Comparison of ENCODE assay signal across 20 cellular contexts in the genomic region with DNA sequence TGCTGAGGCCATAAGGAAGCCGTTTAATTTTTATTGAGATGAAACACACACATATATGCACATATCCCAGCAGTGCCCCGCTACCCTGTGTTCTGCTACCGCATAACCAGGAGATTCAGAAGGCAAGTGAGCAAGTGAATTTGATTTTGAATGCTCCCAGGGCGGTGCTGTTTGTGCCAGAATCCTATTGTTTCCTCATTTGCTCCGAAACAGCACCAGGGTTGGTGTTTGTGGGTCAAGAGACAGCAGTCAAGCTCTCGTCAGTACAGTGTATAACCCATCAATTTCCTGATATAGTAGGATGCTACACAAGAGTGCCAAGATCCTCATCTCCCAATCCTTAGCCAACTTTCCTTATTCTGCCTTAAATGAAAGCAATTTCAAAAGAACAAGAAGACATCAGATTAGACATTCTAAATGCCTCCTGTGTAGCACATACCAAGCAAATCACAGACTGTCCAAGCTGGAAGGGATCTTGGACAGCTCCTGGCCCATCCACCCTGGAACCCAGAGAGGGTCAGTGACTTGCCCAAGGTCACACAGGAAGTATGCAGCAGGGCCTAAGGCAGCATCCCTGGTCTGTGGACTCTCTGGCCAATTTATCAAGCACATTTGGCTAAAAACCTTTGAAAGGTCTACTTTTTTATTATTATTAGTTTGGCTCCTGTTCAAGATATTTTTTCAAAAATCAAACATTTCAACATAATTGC. TPM values are rescaled to one million over a fixed set of nuclear protein-coding genes. Genes with fewer than 3 reads are reported as not detected.
DNase-seq lines count a peak whose midpoint lies in the region; ATAC-seq, FAIRE-seq and TF ChIP-seq lines count a peak whose summit lies in the region.
"Had no signal": no experiment of that assay in that cellular context is flagged by ENCODE, and none has a peak within 500 bp of the region (broad histone marks: within the 10 kb centered on the region; RNA-seq: fewer than 3 reads in every experiment).

No MANE protein-coding gene starts in this region.

- H3K27me3 Mint-ChIP-seq in neural crest cell (ENCODE audit: low read depth), result peaks cover 36% of the 10 kb centered on the region
- H3K27me3 Mint-ChIP-seq: IgD-negative memory B cell had no signal

- H3K4me3 Mint-ChIP-seq in neural crest cell, result peak overlapping the region; percentile 15
- H3K4me3 Mint-ChIP-seq: T-cell had no signal

- intact Hi-C loops in HepG2 (cut with micrococcal nuclease; ENCODE audit: unreplicated experiment) (no loop called here), right lobe of liver (cut with DNase I) (loop anchor here in 1 of 2 donors (10.0 kb wide), 1 partner anchor 154 kb away; the partner anchor contains the start of gene TEX53), dorsolateral prefrontal cortex (cut with DNase I) (no loop called here), transverse colon (cut with DNase I; ENCODE audit: low total_unique reads) (loop anchor here (10.0 kb wide), 1 partner anchor 84 kb away; the partner anchor contains the start of gene ATP6V1G1)

- CTCF ChIA-PET in HepG2 (lab: Yijun Ruan, JAX; ENCODE audit: low intra/inter-chr PET ratio, low total read pairs), result no interaction called here

- H3K4me3 ChIP-seq in HepG2 (replicated peaks in 1 of 3; ENCODE audit: insufficient read depth in 1 of 3, low read depth in 2 of 3, low read length in 3 of 3), result no peak overlapping the region
- no peak overlapping the region for H3K4me3 ChIP-seq in right lobe of liver
- H3K4me3 ChIP-seq in dorsolateral prefrontal cortex, result peak overlapping the region in 54 of 59 donors; percentile 1 to 87 (median 35)
- no peak overlapping the region for H3K4me3 ChIP-seq in transverse colon
- H3K4me3 ChIP-seq: upper lobe of left lung had no signal

- H3K9me3 ChIP-seq in HepG2 (ENCODE audit: low read length) (no peaks in the 10 kb centered on the region), right lobe of liver (no peaks in the 10 kb centered on the region), transverse colon (no peaks in the 10 kb centered on the region)
- H3K9me3 ChIP-seq: Caco-2, gastroesophageal sphincter, upper lobe of left lung had no signal

- no peak overlapping the region for H3K27ac Mint-ChIP-seq in neural crest cell (ENCODE audit: unreplicated experiment)

- ATAC-seq in HepG2 (no peak), right lobe of liver (no peak), HG03439 (IDR thresholded peaks at IDR 0.05; ENCODE audit: unreplicated experiment) (no peak), HG03280 (IDR thresholded peaks at IDR 0.05; ENCODE audit: unreplicated experiment) (no peak)
- ATAC-seq: gastroesophageal sphincter, left colon, T-cell had no signal

- H3K4me2 ChIP-seq in HepG2 (ENCODE audit: low read depth, low read length), result peak overlapping the region; percentile 99

- POLR2A ChIA-PET in HepG2 (lab: Yijun Ruan, JAX), result interaction anchor here (1.9 to 3.4 kb wide), 2 partner anchors 87 to 95 kb away, joined by 4 to 32 read pairs; partner anchors contain the start of gene ATP6V1G1

- H3K79me2 ChIP-seq in HepG2 (ENCODE audit: insufficient read depth, low read length), result no peaks in the 10 kb centered on the region

- DNase-seq in HepG2 (ENCODE audit: low spot score) (no peak), right lobe of liver (no peak), dorsolateral prefrontal cortex (no peak), neural crest cell (ENCODE audit: low read depth, low spot score) (no peak), foreskin melanocyte (no peak), transverse colon (no peak)
- DNase-seq: activated gamma-delta T cell; Caco-2; left colon; MV-4-11; NCI-H510A; stimulated activated naive CD4-positive, alpha-beta T cell treated with Interleukin-2 at 50 U/mL for 16 hours; T-cell; upper lobe of left lung had no signal

- H3K36me3 ChIP-seq in HepG2 (replicated peaks in 1 of 2; ENCODE audit: control insufficient read depth in 1 of 2, insufficient read depth in 2 of 2, low read length in 2 of 2), result no peaks in the 10 kb centered on the region
- H3K36me3 ChIP-seq in right lobe of liver, result no peaks in the 10 kb centered on the region
- no peaks in the 10 kb centered on the region for H3K36me3 ChIP-seq in transverse colon
- H3K36me3 ChIP-seq: gastroesophageal sphincter, upper lobe of left lung had no signal

- H3K9ac ChIP-seq in HepG2 (ENCODE audit: insufficient read depth, low read depth, low read length), result no peak overlapping the region

- in situ Hi-C loops in HepG2 (cut with HindIII; ENCODE audit: extremely low pct_ligation_motif_present, low pct_unique_long_range_greater_than_20kb) (loop anchor here (10.0 kb wide), 1 partner anchor 96 kb away; no protein-coding TSS in a partner anchor), transverse colon (cut with MboI; ENCODE audit: low pct_ligation_motif_present in 1 of 4, low pct_unique_long_range_greater_than_20kb in 1 of 4, low sequenced_read_pairs in 3 of 4) (loop anchor here in 1 of 4 donors (10.0 kb wide), 1 partner anchor 96 kb away; no protein-coding TSS in a partner anchor)

- no peak for TF ChIP-seq EP300 in HepG2 (IDR thresholded peaks at IDR 0.05; ENCODE audit: low read depth in 2 of 2, low read length in 2 of 2)
- TF ChIP-seq EP300 in HepG2 (CRISPR knock-in tag; IDR thresholded peaks at IDR 0.05; ENCODE audit: borderline replicate concordance), result no peak
- no peak for TF ChIP-seq EP300 in transverse colon (IDR thresholded peaks at IDR 0.05; ENCODE audit: low read depth)

- H3K9me3 Mint-ChIP-seq in neural crest cell, result no peaks in the 10 kb centered on the region
- H3K9me3 Mint-ChIP-seq: IgD-negative memory B cell, T-cell had no signal

- H3K27me3 ChIP-seq in HepG2 (ENCODE audit: control insufficient read depth in 1 of 2, insufficient read depth in 2 of 2, low read length in 2 of 2), result peaks cover 0 to 1% of the 10 kb centered on the region in 2 experiments; a peak in 1 of 5 replicates
- H3K27me3 ChIP-seq in right lobe of liver, result no peaks in the 10 kb centered on the region
- H3K27me3 ChIP-seq in dorsolateral prefrontal cortex, result peaks cover 0 to 16% (median 0%) of the 10 kb centered on the region in 45 donors
- H3K27me3 ChIP-seq in transverse colon, result no peaks in the 10 kb centered on the region
- H3K27me3 ChIP-seq: gastroesophageal sphincter had no signal

- no peaks in the 10 kb centered on the region for H3K36me3 Mint-ChIP-seq in neural crest cell (ENCODE audit: low read depth)
- H3K36me3 Mint-ChIP-seq: IgD-negative memory B cell, T-cell had no signal

- no TSS peak for BruUV-seq in HepG2 (replicated peaks; lab: Mats Ljungman, UMichigan)

- no peak overlapping the region for H2AFZ ChIP-seq in HepG2 (ENCODE audit: low read length)

- WGBS in HepG2 (ENCODE audit: low lambda C conversion rate), result 96% methylated on average over 6 of the region's 6 CpGs
- 89% methylated on average over 6 of the region's 6 CpGs for WGBS in right lobe of liver (ENCODE audit: insufficient coverage, low coverage, low lambda C conversion rate, missing lambda C conversion rate)
- 33 to 85% methylated on average over 1 to 6 of the region's 6 CpGs for WGBS in transverse colon (ENCODE audit: low coverage in 1 of 2), 2 donors

- H3K4me1 Mint-ChIP-seq in neural crest cell, result peaks cover 45% of the 10 kb centered on the region

- no peak for TF ChIP-seq RAD21 in HepG2 (CRISPR knock-in tag; IDR thresholded peaks at IDR 0.05)

- no peaks in the 10 kb centered on the region for H4K20me1 ChIP-seq in HepG2 (ENCODE audit: insufficient read depth, low read length)

- no peak for TF ChIP-seq CTCF in HepG2 (CRISPR knock-in tag; IDR thresholded peaks at IDR 0.05)
- TF ChIP-seq CTCF in right lobe of liver (IDR thresholded peaks at IDR 0.05), result no peak
- no peak for TF ChIP-seq CTCF in dorsolateral prefrontal cortex (IDR thresholded peaks at IDR 0.05 in 54 of 56, conservative IDR thresholded peaks at IDR 0.05 in 2 of 56; ENCODE audit: low read depth in 1 of 56, partially characterized antibody in 56 of 56)
- TF ChIP-seq CTCF in neural crest cell (conservative IDR thresholded peaks at IDR 0.05), result no peak
- TF ChIP-seq CTCF in transverse colon (IDR thresholded peaks at IDR 0.05), result no peak

- no peak overlapping the region for H3K27ac ChIP-seq in HepG2 (ENCODE audit: extremely low read length, insufficient read depth, low read length)
- no peak overlapping the region for H3K27ac ChIP-seq in right lobe of liver
- H3K27ac ChIP-seq in dorsolateral prefrontal cortex, result peak overlapping the region; percentile 73 to 98 (median 92)
- peak overlapping the region in 1 of 4 donors; percentile 76 for H3K27ac ChIP-seq in transverse colon
- H3K27ac ChIP-seq: HL-60, upper lobe of left lung had no signal

- TF ChIP-seq POLR2A in HepG2 (IDR thresholded peaks at IDR 0.05; ENCODE audit: insufficient read depth in 1 of 2, low read depth in 2 of 2, low read length in 2 of 2) (no peak), right lobe of liver (IDR thresholded peaks at IDR 0.05) (no peak), transverse colon (IDR thresholded peaks at IDR 0.05) (no peak)

- FAIRE-seq in HepG2 (lab: Jason Lieb, UNC), result no peak
- FAIRE-seq: A204.1 had no signal

- H3K4me1 ChIP-seq in HepG2 (ENCODE audit: insufficient read depth, low read length), result peaks cover 34% of the 10 kb centered on the region
- H3K4me1 ChIP-seq in right lobe of liver, result peaks cover 0 to 4% (median 0%) of the 10 kb centered on the region in 4 donors
- peaks cover 5 to 22% (median 15%) of the 10 kb centered on the region in 4 donors for H3K4me1 ChIP-seq in transverse colon

RNA-seq across cellular contexts. Expression of gene WHRN, which starts 4.5 kb away (rescaled TPM):
- 1.8 and 2.3 TPM in 2 replicates for total RNA-seq in HepG2 (2016; rRNA removed; fragmentation: Illumina TruSeq; extraction: Trizol)
- 0.51 and 0.97 TPM in 2 replicates for total RNA-seq in HepG2 (2016; cell fraction: cytosol; rRNA removed; fragmentation: Illumina TruSeq; extraction: Trizol; ENCODE audit: low read depth)
- 1.1 and 2.7 TPM in 2 replicates for total RNA-seq in HepG2 (2016; cell fraction: insoluble cytoplasmic fraction; rRNA removed; fragmentation: Illumina TruSeq; extraction: Trizol)
- total RNA-seq in HepG2 (2016; cell fraction: membrane; rRNA removed; fragmentation: Illumina TruSeq; extraction: Trizol), result 1.5 and 2.5 TPM in 2 replicates
- 6.3 and 6.6 TPM in 2 replicates for total RNA-seq in HepG2 (2016; cell fraction: nucleus; rRNA removed; fragmentation: Illumina TruSeq; extraction: Trizol)
- 5.3 and 5.8 TPM in 2 replicates for polyA plus RNA-seq in HepG2 (2011; rRNA removed)
- polyA plus RNA-seq in HepG2 (2011; cell fraction: cytosol; rRNA removed), result 1.8 and 2.4 TPM in 2 replicates
- 43.6 and 56.3 TPM in 2 replicates for polyA plus RNA-seq in HepG2 (2011; cell fraction: nucleus; rRNA removed)
- polyA plus RNA-seq in HepG2 (2012), result 4.9 and 5.7 TPM in 2 replicates
- 0.68 and 0.91 TPM in 2 replicates for polyA plus RNA-seq in HepG2 (2016; cell fraction: cytosol; fragmentation: Illumina TruSeq; extraction: Trizol; ENCODE audit: low read depth)
- 2.5 and 3.9 TPM in 2 replicates for polyA plus RNA-seq in HepG2 (2016; cell fraction: insoluble cytoplasmic fraction; fragmentation: Illumina TruSeq; extraction: Trizol; ENCODE audit: low read depth)
- polyA plus RNA-seq in HepG2 (2016; cell fraction: membrane; fragmentation: Illumina TruSeq; extraction: Trizol; ENCODE audit: low read depth), result 1.9 and 2.8 TPM in 2 replicates
- 15.3 TPM in 2 replicates for polyA plus RNA-seq in HepG2 (2016; cell fraction: nucleus; fragmentation: Illumina TruSeq; extraction: Trizol; ENCODE audit: insufficient read depth, low read depth)
- polyA minus RNA-seq in HepG2 (2011; rRNA and poly(A)+ RNA removed; ENCODE audit: low replicate concordance), result 3.2 and 4.6 TPM in 2 replicates
- 1.2 and 2.5 TPM in 2 replicates for polyA minus RNA-seq in HepG2 (2011; cell fraction: cytosol; rRNA and poly(A)+ RNA removed)
- polyA minus RNA-seq in HepG2 (2011; cell fraction: nucleus; rRNA and poly(A)+ RNA removed), result 9.1 and 12.0 TPM in 2 replicates
- 1 to 10 TPM; 2.1 to 3.7 (median 2.7) TPM for total RNA-seq in right lobe of liver
- 100 to 1,000 TPM in 2 of 120 experiments, 10 to 100 TPM in 117, 1 to 10 TPM in 1; 8.2 to 129 (median 33.9) TPM for total RNA-seq in dorsolateral prefrontal cortex
- total RNA-seq in neural crest cell, result 8.9 and 9.5 TPM in 2 replicates
- total RNA-seq in transverse colon, result 10 to 100 TPM in 2 of 4 donors, 1 to 10 TPM in 2; 5.4 to 23.6 (median 8.5) TPM

Comparison
In these comparisons a context has a peak if more than half of its experiments do, and no peak if none do; other contexts are left out.
1. H3K27ac ChIP-seq: peak in dorsolateral prefrontal cortex (59 of 59); none in HepG2 (single experiment) and right lobe of liver (0 of 3).
2. H3K4me3 ChIP-seq: peak in dorsolateral prefrontal cortex (54 of 59); none in HepG2 (0 of 3), right lobe of liver (0 of 3) and transverse colon (0 of 4).